Comparison of ENCODE assay signal across 27 cellular contexts in the genomic region with DNA sequence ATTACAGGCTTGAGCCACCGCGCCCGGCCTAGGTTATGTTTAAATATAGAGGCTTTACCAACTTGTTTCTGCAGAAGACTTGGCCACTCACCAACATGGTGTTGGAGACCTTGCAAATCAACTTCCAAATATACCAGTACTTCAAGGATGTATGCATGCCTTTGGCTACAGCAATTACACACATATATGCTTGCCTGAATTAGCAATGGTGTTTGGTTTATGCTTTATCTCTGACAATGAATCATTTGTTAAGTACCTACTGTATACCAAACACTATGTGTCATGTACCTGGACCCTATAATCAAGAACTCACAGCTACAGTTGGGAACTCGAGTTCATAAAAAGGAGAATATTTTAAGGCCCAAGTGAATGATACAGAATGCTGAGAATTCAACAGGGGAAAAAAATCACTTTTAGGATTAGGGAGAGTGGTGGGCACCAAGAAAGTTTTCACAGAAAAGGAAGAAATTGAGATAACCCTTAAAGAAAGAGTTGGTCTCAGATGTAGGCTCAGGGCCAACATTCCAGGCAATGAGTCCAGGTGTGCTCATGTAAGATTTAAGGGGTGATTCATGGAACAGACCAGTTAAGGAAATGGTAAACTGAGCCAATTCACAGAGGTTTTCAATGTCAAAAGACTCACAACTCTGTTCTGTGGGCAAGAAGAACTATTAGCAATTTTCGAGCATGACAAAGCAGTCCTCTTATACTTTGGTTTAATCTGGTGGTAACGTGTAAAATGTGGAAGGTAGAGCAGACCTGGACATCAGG.
"Had no signal": no experiment of that assay in that cellular context is flagged by ENCODE, and none has a peak within 500 bp of the region (broad histone marks: within the 10 kb centered on the region; RNA-seq: fewer than 3 reads in every experiment).

No MANE protein-coding gene starts in this region.

- H3K4me1 Mint-ChIP-seq: stimulated activated memory B cell treated with anti-CD40 and anti-IgM and Interleukin-4, amounts not matched to agents 10 μg/mL and 1 μg/mL and 100 μg/mL, for 72 hours had no signal

- H3K4me2 ChIP-seq: neural progenitor cell, smooth muscle cell had no signal

- H3K9me3 ChIP-seq: colonic mucosa, gastrocnemius medialis, prostate gland, right atrium auricular region, testis, tibial artery had no signal

- H3K4me3 ChIP-seq: colonic mucosa, gastrocnemius medialis, lung, neural progenitor cell, prostate gland, right atrium auricular region, smooth muscle cell, testis, tibial artery had no signal

- DNase-seq: colonic mucosa; effector CD8-positive, alpha-beta T cell; endodermal cell; erythroblast; gastrocnemius medialis; head of caudate nucleus; kidney; mesendoderm; midbrain; naive thymus-derived CD4-positive, alpha-beta T cell; stimulated activated CD4-positive, alpha-beta T cell treated with anti-CD3 and anti-CD28 coated beads, Interleukin-2, amount 100 ng/mL, for 24 hours; stimulated activated CD4-positive, alpha-beta T cell treated with anti-CD3 and anti-CD28 coated beads, Interleukin-4, amount 100 ng/mL, for 24 hours; stimulated activated naive CD8-positive, alpha-beta T cell treated with anti-CD3 and anti-CD28 coated beads, Interleukin-15, Interleukin-2, amounts not matched to agents 100 U/mL and 50 U/mL, for 24 hours; substantia nigra; testis; tibial artery had no signal

- H3K9ac ChIP-seq: neural progenitor cell had no signal

- H3K36me3 ChIP-seq: colonic mucosa, gastrocnemius medialis, neural progenitor cell, prostate gland, right atrium auricular region, tibial artery had no signal

- H3K27ac Mint-ChIP-seq: dendritic cell treated with granulocyte-macrophage colony-stimulating factor and Interleukin-4, amounts not matched to agents 40 ng/mL and 50 ng/mL, for 4 days; endodermal cell; nephron; neural progenitor cell; stimulated activated memory B cell treated with anti-CD40 and anti-IgM and Interleukin-4, amounts not matched to agents 10 μg/mL and 1 μg/mL and 100 μg/mL, for 72 hours; type B pancreatic cell had no signal

- H3K27ac ChIP-seq: colonic mucosa, gastrocnemius medialis, neural progenitor cell, prostate gland, right atrium auricular region, testis, tibial artery had no signal

- ATAC-seq: gastrocnemius medialis; left lobe of liver; naive thymus-derived CD4-positive, alpha-beta T cell; sciatic nerve; stimulated activated memory B cell treated with anti-CD40 and anti-IgM and Interleukin-4, amounts not matched to agents 10 μg/mL and 1 μg/mL and 100 μg/mL, for 72 hours; stimulated activated naive CD8-positive, alpha-beta T cell treated with anti-CD3 and anti-CD28 coated beads, Interleukin-15, Interleukin-2, amounts not matched to agents 100 U/mL and 50 U/mL, for 24 hours had no signal

- H3K4me3 Mint-ChIP-seq: dendritic cell treated with granulocyte-macrophage colony-stimulating factor and Interleukin-4, amounts not matched to agents 40 ng/mL and 50 ng/mL, for 4 days; endodermal cell; naive thymus-derived CD4-positive, alpha-beta T cell; nephron; neural progenitor cell; stimulated activated memory B cell treated with anti-CD40 and anti-IgM and Interleukin-4, amounts not matched to agents 10 μg/mL and 1 μg/mL and 100 μg/mL, for 72 hours; type B pancreatic cell had no signal

- H3K27me3 Mint-ChIP-seq: type B pancreatic cell had no signal

- H2AFZ ChIP-seq: neural progenitor cell had no signal

- H3K4me1 ChIP-seq: colonic mucosa, gastrocnemius medialis, prostate gland, right atrium auricular region, testis had no signal

- H3K27me3 ChIP-seq: colonic mucosa, gastrocnemius medialis, neural progenitor cell, right atrium auricular region, testis, tibial artery had no signal

- H3K9me3 Mint-ChIP-seq: dendritic cell treated with granulocyte-macrophage colony-stimulating factor and Interleukin-4, amounts not matched to agents 40 ng/mL and 50 ng/mL, for 4 days; naive thymus-derived CD4-positive, alpha-beta T cell; stimulated activated memory B cell treated with anti-CD40 and anti-IgM and Interleukin-4, amounts not matched to agents 10 μg/mL and 1 μg/mL and 100 μg/mL, for 72 hours; type B pancreatic cell had no signal

- H3K36me3 Mint-ChIP-seq: naive thymus-derived CD4-positive, alpha-beta T cell; neural progenitor cell; stimulated activated memory B cell treated with anti-CD40 and anti-IgM and Interleukin-4, amounts not matched to agents 10 μg/mL and 1 μg/mL and 100 μg/mL, for 72 hours; type B pancreatic cell had no signal
